In genomic region chr2:27093430-27094352, GRCh38 we compare ENCODE assay signal across 1 cellular context.
TF ChIP-seq lines count a peak whose summit lies in the region.

No MANE protein-coding gene starts in this region.

TF ChIP-seq in HepG2, 621 proteins besides CTCF, POLR2A, EP300 and RAD21 (continued from another document and continues in another):
- TF ChIP-seq AKNA (CRISPR knock-in tag; IDR thresholded peaks at IDR 0.05; ENCODE audit: borderline replicate concordance) (no peak), ZBTB26 (CRISPR knock-in tag; IDR thresholded peaks at IDR 0.05; ENCODE audit: borderline replicate concordance) (peak; percentile 67; the same call in 1 of the 2 replicates), KDM5A (IDR thresholded peaks at IDR 0.05; ENCODE audit: borderline replicate concordance, low read length) (no peak), RELA (CRISPR knock-in tag; IDR thresholded peaks at IDR 0.05) (no peak), MXD4 (CRISPR knock-in tag; IDR thresholded peaks at IDR 0.05) (peak; percentile 65; the same call in 1 of the 2 replicates), E2F5 (CRISPR knock-in tag; conservative IDR thresholded peaks at IDR 0.05) (no peak), NR1H2 (CRISPR knock-in tag; IDR thresholded peaks at IDR 0.05; ENCODE audit: borderline replicate concordance, low read depth) (no peak), YEATS4 (CRISPR knock-in tag; IDR thresholded peaks at IDR 0.05; ENCODE audit: borderline replicate concordance) (peak; percentile 78), HNRNPL (IDR thresholded peaks at IDR 0.05; ENCODE audit: low read depth, low read length) (peak; percentile 87), ELF1 (CRISPR knock-in tag; IDR thresholded peaks at IDR 0.05) (peak; percentile 56), ZNF788 (CRISPR knock-in tag; IDR thresholded peaks at IDR 0.05; ENCODE audit: borderline replicate concordance) (peak; percentile 61; the same call in 1 of the 2 replicates), MXI1 (IDR thresholded peaks at IDR 0.05; ENCODE audit: borderline replicate concordance, low read depth, low read length) (peak; percentile 77; the same call in 1 of the 3 replicates), HIC2 (CRISPR knock-in tag; IDR thresholded peaks at IDR 0.05; ENCODE audit: low read depth) (peak; percentile 95), KMT2A (CRISPR knock-in tag; IDR thresholded peaks at IDR 0.05) (peak; percentile 36; the same call in 1 of the 2 replicates), RARG (CRISPR knock-in tag; IDR thresholded peaks at IDR 0.05; ENCODE audit: low read depth) (no peak), HOXA9 (CRISPR knock-in tag; IDR thresholded peaks at IDR 0.05; ENCODE audit: borderline replicate concordance) (no peak), ZNF572 (CRISPR knock-in tag; IDR thresholded peaks at IDR 0.05) (peak; percentile 99), FOXO1 (CRISPR knock-in tag; IDR thresholded peaks at IDR 0.05) (peak; percentile 56; the same call in 1 of the 2 replicates), THYN1 (CRISPR knock-in tag; IDR thresholded peaks at IDR 0.05; ENCODE audit: borderline replicate concordance, low read depth) (0 out of 2 replicates have a peak, but pooled peaks have one; percentile 33), ZNF513 (CRISPR knock-in tag; conservative IDR thresholded peaks at IDR 0.05) (no peak), NFE2L1 (CRISPR knock-in tag; IDR thresholded peaks at IDR 0.05; ENCODE audit: borderline replicate concordance) (no peak; the same call in 1 of the 2 replicates), USF2 (IDR thresholded peaks at IDR 0.05; ENCODE audit: low read depth, low read length) (no peak), USF2 (CRISPR knock-in tag; IDR thresholded peaks at IDR 0.05; ENCODE audit: borderline replicate concordance) (no peak), ZNF724P (CRISPR knock-in tag; IDR thresholded peaks at IDR 0.05; ENCODE audit: borderline replicate concordance) (0 out of 2 replicates have a peak, but pooled peaks have one; percentile 12), SOX13 (IDR thresholded peaks at IDR 0.05) (0 out of 2 replicates have a peak, but pooled peaks have one; percentile 20), SOX13 (CRISPR knock-in tag; conservative IDR thresholded peaks at IDR 0.05 in 1 of 2, IDR thresholded peaks at IDR 0.05 in 1 of 2) (peak in 1 of 2 experiments; percentile 53; a peak in 2 of 4 replicates), TERF1 (CRISPR knock-in tag; IDR thresholded peaks at IDR 0.05) (no peak), ZNF335 (CRISPR knock-in tag; IDR thresholded peaks at IDR 0.05) (peak; percentile 75; the same call in 1 of the 2 replicates), KLF12 (CRISPR knock-in tag; IDR thresholded peaks at IDR 0.05; ENCODE audit: borderline replicate concordance) (no peak), ZNF276 (CRISPR knock-in tag; IDR thresholded peaks at IDR 0.05; ENCODE audit: low read depth) (peak; percentile 39; the same call in 1 of the 2 replicates), TRIM24 (CRISPR knock-in tag; IDR thresholded peaks at IDR 0.05) (no peak; the same call in 1 of the 2 replicates), ZFP90 (CRISPR knock-in tag; IDR thresholded peaks at IDR 0.05; ENCODE audit: borderline replicate concordance) (peak; percentile 44; the same call in 1 of the 2 replicates), MED13 (CRISPR knock-in tag; IDR thresholded peaks at IDR 0.05) (no peak), IRF2 (CRISPR knock-in tag; IDR thresholded peaks at IDR 0.05) (peak; percentile 94), DR1 (CRISPR knock-in tag; IDR thresholded peaks at IDR 0.05) (peak; percentile 30; the same call in 1 of the 2 replicates), JUN (CRISPR knock-in tag; IDR thresholded peaks at IDR 0.05) (peak; percentile 76), FOXJ3 (CRISPR knock-in tag; IDR thresholded peaks at IDR 0.05; ENCODE audit: borderline replicate concordance) (peak; percentile 43; the same call in 1 of the 2 replicates), ARNTL (CRISPR knock-in tag; IDR thresholded peaks at IDR 0.05) (peak; percentile 89), ZNF576 (CRISPR knock-in tag; IDR thresholded peaks at IDR 0.05) (no peak), ZEB1 (IDR thresholded peaks at IDR 0.05; ENCODE audit: insufficient replicate concordance, low read depth) (no peak), KAT2B (IDR thresholded peaks at IDR 0.05; ENCODE audit: borderline replicate concordance, low read depth, low read length) (no peak), TRIM22 (IDR thresholded peaks at IDR 0.05) (no peak), ZNF850 (CRISPR knock-in tag; conservative IDR thresholded peaks at IDR 0.05) (no peak), ZNF317 (CRISPR knock-in tag; IDR thresholded peaks at IDR 0.05) (peak; percentile 37; the same call in 1 of the 2 replicates), STAT5B (CRISPR knock-in tag; IDR thresholded peaks at IDR 0.05) (peak; percentile 83; the same call in 1 of the 2 replicates), HNF4G (IDR thresholded peaks at IDR 0.05; ENCODE audit: borderline replicate concordance, low read depth, low read length) (peak; percentile 84), HNF4G (CRISPR knock-in tag; IDR thresholded peaks at IDR 0.05; ENCODE audit: borderline replicate concordance, low read depth) (peak; percentile 79), ZKSCAN8 (CRISPR knock-in tag; IDR thresholded peaks at IDR 0.05; ENCODE audit: borderline replicate concordance) (no peak)
